In genomic region chr2:204683384-204683783, GRCh38 we compare ENCODE assay signal across 1 cellular context.
A peak's percentile ranks its signal among the peaks of the same experiment; 100 is the strongest.
TF ChIP-seq lines count a peak whose summit lies in the region.

No MANE protein-coding gene starts in this region.

TF ChIP-seq in HepG2, 621 proteins besides CTCF, POLR2A, EP300 and RAD21 (continued from another document):
- TF ChIP-seq SOX6 (IDR thresholded peaks at IDR 0.05) (no peak), SOX6 (CRISPR knock-in tag; IDR thresholded peaks at IDR 0.05) (peak; percentile 52; the same call in 1 of the 2 replicates), ZNF337 (CRISPR knock-in tag; IDR thresholded peaks at IDR 0.05; ENCODE audit: borderline replicate concordance, low read depth) (no peak), HNRNPLL (IDR thresholded peaks at IDR 0.05; ENCODE audit: low read depth, low read length, poor library complexity, severe bottlenecking) (no peak), ZNF841 (CRISPR knock-in tag; IDR thresholded peaks at IDR 0.05; ENCODE audit: borderline replicate concordance) (no peak), ZBTB46 (CRISPR knock-in tag; IDR thresholded peaks at IDR 0.05; ENCODE audit: borderline replicate concordance) (no peak), HNF4A (CRISPR knock-in tag; IDR thresholded peaks at IDR 0.05) (peak; percentile 54), CERS6 (CRISPR knock-in tag; IDR thresholded peaks at IDR 0.05) (no peak), ZNF891 (CRISPR knock-in tag; IDR thresholded peaks at IDR 0.05) (no peak), TEAD3 (CRISPR knock-in tag; optimal IDR thresholded peaks at IDR 0.05; ENCODE audit: borderline replicate concordance) (peak; percentile 62), HNF1A (IDR thresholded peaks at IDR 0.05; ENCODE audit: low read depth) (peak; percentile 59; the same call in 1 of the 2 replicates), HNF1A (CRISPR knock-in tag; IDR thresholded peaks at IDR 0.05; ENCODE audit: borderline replicate concordance) (peak; percentile 86), SOX5 (CRISPR knock-in tag; IDR thresholded peaks at IDR 0.05; ENCODE audit: borderline replicate concordance) (peak; percentile 50; the same call in 1 of the 2 replicates), LCORL (IDR thresholded peaks at IDR 0.05) (no peak), LCORL (CRISPR knock-in tag; IDR thresholded peaks at IDR 0.05) (peak; percentile 54; the same call in 1 of the 2 replicates), ZNF234 (CRISPR knock-in tag; conservative IDR thresholded peaks at IDR 0.05) (no peak), TCF7 (IDR thresholded peaks at IDR 0.05; ENCODE audit: low read depth) (peak; percentile 36; the same call in 1 of the 2 replicates)
